In genomic region chr1:3337798-3338724, GRCh38 we compare ENCODE assay signal across 18 cellular contexts.
DNase-seq lines count a peak whose midpoint lies in the region; ATAC-seq and TF ChIP-seq lines count a peak whose summit lies in the region.
"Had no signal": no experiment of that assay in that cellular context is flagged by ENCODE, and none has a peak within 500 bp of the region (broad histone marks: within the 10 kb centered on the region; RNA-seq: fewer than 3 reads in every experiment).

No MANE protein-coding gene starts in this region.

- intact Hi-C loops in cardiac septum (cut with DNase I), result no loop called here

- ATAC-seq in HG03139 (IDR thresholded peaks at IDR 0.05; ENCODE audit: unreplicated experiment), result no peak
- ATAC-seq in activated T-cell treated with anti-CD3 and anti-CD28 coated beads, Interleukin-2, amount 50 U/mL, for 4 hours, result no peak
- ATAC-seq: GM12878 had no signal

- H3K14ac ChIP-seq in neuronal stem cell (ENCODE audit: low read length), result no peak overlapping the region

- no peak overlapping the region for H2BK12ac ChIP-seq in neuronal stem cell (ENCODE audit: low read length)

- H2BK120ac ChIP-seq in neuronal stem cell (ENCODE audit: low read depth, low read length), result no peak overlapping the region

- no peaks in the 10 kb centered on the region for H3K27me3 ChIP-seq in cardiac muscle cell
- peaks cover 0 to 9% (median 0%) of the 10 kb centered on the region in 3 experiments for H3K27me3 ChIP-seq in neuronal stem cell (ENCODE audit: control insufficient read depth in 3 of 3, insufficient read depth in 3 of 3, low read depth in 1 of 3, low read length in 3 of 3)

- no peak overlapping the region for H3K9ac ChIP-seq in neuronal stem cell (ENCODE audit: low read depth, low read length, poor library complexity)

- H3K9me3 ChIP-seq in cardiac muscle cell (ENCODE audit: low read depth) (no peaks in the 10 kb centered on the region), neuronal stem cell (replicated peaks in 1 of 2; ENCODE audit: control insufficient read depth in 2 of 2, insufficient read depth in 1 of 2, low read depth in 1 of 2, low read length in 2 of 2) (peaks cover 5 to 18% of the 10 kb centered on the region in 2 donors)

- DNase-seq in cardiac muscle cell (ENCODE audit: low read depth in 1 of 2, low spot score in 1 of 2), result no peak
- no peak for DNase-seq in cardiac septum (ENCODE audit: low spot score)
- no peak for DNase-seq in coronary artery (ENCODE audit: low spot score)
- no peak for DNase-seq in neuronal stem cell (ENCODE audit: low spot score)
- no peak for DNase-seq in activated CD4-positive, CD25-positive, alpha-beta regulatory T cell (lab: John Stamatoyannopoulos, UW)
- DNase-seq in activated T-cell treated with anti-CD3 and anti-CD28 coated beads, Interleukin-2, amount 50 U/mL, for 4 hours, result no peak
- DNase-seq: CD4-positive, alpha-beta memory T cell; EL; KG1; NCI-H1417; NCI-H187; NCI-H2107; NCI-H510A; NCI-H748 treated with DMSO at 0.1 percent for 48 hours; SHP77 had no signal

- WGBS in neuronal stem cell (ENCODE audit: extremely low coverage in 2 of 2, insufficient read length in 2 of 2, insufficient replicate concordance in 1 of 2), 2 donors, result no CpG with 5 or more reads among the region's 18 CpGs

- no peak for TF ChIP-seq CTCF in cardiac muscle cell (IDR thresholded peaks at IDR 0.05; ENCODE audit: low read depth, low read length)
- no peak for TF ChIP-seq CTCF in coronary artery (IDR thresholded peaks at IDR 0.05)

- peak overlapping the region; percentile 48 for H2AK5ac ChIP-seq in neuronal stem cell (ENCODE audit: low read depth, low read length)

- H2BK5ac ChIP-seq in neuronal stem cell (ENCODE audit: low read length), result no peak overlapping the region

- H3K36me3 ChIP-seq in cardiac muscle cell (no peaks in the 10 kb centered on the region), neuronal stem cell (replicated peaks in 1 of 2; ENCODE audit: control insufficient read depth in 2 of 2, insufficient read depth in 2 of 2, low read length in 2 of 2) (peaks cover 0 to 6% of the 10 kb centered on the region in 2 donors)

- no peak overlapping the region for H3K4me2 ChIP-seq in neuronal stem cell (ENCODE audit: insufficient read depth, low read length, poor library complexity, severe bottlenecking)

- no peak overlapping the region for H3K4me3 Mint-ChIP-seq in activated T-cell treated with anti-CD3 and anti-CD28 coated beads, Interleukin-2, amount 50 U/mL, for 4 hours
- H3K4me3 Mint-ChIP-seq: B cell; CD4-positive, alpha-beta memory T cell had no signal

- no peaks in the 10 kb centered on the region for H3K36me3 Mint-ChIP-seq in activated T-cell treated with anti-CD3 and anti-CD28 coated beads, Interleukin-2, amount 50 U/mL, for 4 hours (ENCODE audit: insufficient read depth)
- H3K36me3 Mint-ChIP-seq: CD4-positive, alpha-beta memory T cell had no signal

- peak overlapping the region; percentile 79 for H3K27ac ChIP-seq in cardiac muscle cell
- peak overlapping the region; percentile 75 to 82 for H3K27ac ChIP-seq in coronary artery
- H3K27ac ChIP-seq in neuronal stem cell (replicated peaks; ENCODE audit: low read length), result no peak overlapping the region

- no peak overlapping the region for H3K4me3 ChIP-seq in cardiac muscle cell
- H3K4me3 ChIP-seq in coronary artery, result no peak overlapping the region
- H3K4me3 ChIP-seq in neuronal stem cell (ENCODE audit: low read length in 2 of 2), result no peak overlapping the region
- H3K4me3 ChIP-seq: GM12878 had no signal

- H3K4me1 ChIP-seq in cardiac muscle cell (ENCODE audit: low read depth) (peaks cover 45% of the 10 kb centered on the region), neuronal stem cell (ENCODE audit: control insufficient read depth in 2 of 2, insufficient read depth in 1 of 2, low read depth in 1 of 2, low read length in 2 of 2) (peaks cover 0 to 5% of the 10 kb centered on the region in 2 donors)

- no peaks in the 10 kb centered on the region for H3K9me3 Mint-ChIP-seq in activated T-cell treated with anti-CD3 and anti-CD28 coated beads, Interleukin-2, amount 50 U/mL, for 4 hours

- no peaks in the 10 kb centered on the region for H3K4me1 Mint-ChIP-seq in activated T-cell treated with anti-CD3 and anti-CD28 coated beads, Interleukin-2, amount 50 U/mL, for 4 hours (ENCODE audit: low read depth)
- H3K4me1 Mint-ChIP-seq: B cell; CD4-positive, alpha-beta memory T cell had no signal

- no peak overlapping the region for H4K91ac ChIP-seq in neuronal stem cell (ENCODE audit: low read depth, low read length, poor library complexity)

- H3K27me3 Mint-ChIP-seq in activated T-cell treated with anti-CD3 and anti-CD28 coated beads, Interleukin-2, amount 50 U/mL, for 4 hours (ENCODE audit: low read depth), result peaks cover 7% of the 10 kb centered on the region
- H3K27me3 Mint-ChIP-seq: B cell; CD4-positive, alpha-beta memory T cell had no signal

- no peaks in the 10 kb centered on the region for H3K79me1 ChIP-seq in neuronal stem cell (ENCODE audit: low read depth, low read length)

- no peak overlapping the region for H3K4ac ChIP-seq in neuronal stem cell (ENCODE audit: low read length)

- peak overlapping the region; percentile 34 for H3K18ac ChIP-seq in neuronal stem cell (ENCODE audit: low read length)

- no peak overlapping the region for H2BK15ac ChIP-seq in neuronal stem cell (ENCODE audit: low read length)

- no peak overlapping the region for H3K23ac ChIP-seq in neuronal stem cell (ENCODE audit: low read depth, low read length, poor library complexity)

- no peak overlapping the region for H2AFZ ChIP-seq in neuronal stem cell (ENCODE audit: low read length)

- H4K8ac ChIP-seq in neuronal stem cell (ENCODE audit: low read depth, low read length), result no peak overlapping the region
